Comparison of ENCODE assay signal across 2 cellular contexts in genomic region chr9:75106856-75107255, GRCh38.
TF ChIP-seq lines count a peak whose summit lies in the region.

No MANE protein-coding gene starts in this region.

TF ChIP-seq in liver, 16 proteins besides CTCF, POLR2A, EP300 and RAD21:
- TF ChIP-seq EGR1 (IDR thresholded peaks at IDR 0.05; ENCODE audit: low read depth in 2 of 2) = no peak
- TF ChIP-seq NR2F2 (IDR thresholded peaks at IDR 0.05) = peak; percentile 67

TF ChIP-seq in HepG2, 621 proteins besides CTCF, POLR2A, EP300 and RAD21:
- TF ChIP-seq RBAK (CRISPR knock-in tag; IDR thresholded peaks at IDR 0.05) (no peak), ZNF605 (CRISPR knock-in tag; IDR thresholded peaks at IDR 0.05) (no peak), MLX (CRISPR knock-in tag; IDR thresholded peaks at IDR 0.05) (no peak), PREB (CRISPR knock-in tag; IDR thresholded peaks at IDR 0.05) (no peak), DRAP1 (CRISPR knock-in tag; IDR thresholded peaks at IDR 0.05) (no peak), ATF7 (IDR thresholded peaks at IDR 0.05) (no peak), ATF7 (CRISPR knock-in tag; IDR thresholded peaks at IDR 0.05) (no peak), CENPT (CRISPR knock-in tag; IDR thresholded peaks at IDR 0.05; ENCODE audit: low read depth) (no peak), FOSL1 (CRISPR knock-in tag; IDR thresholded peaks at IDR 0.05; ENCODE audit: borderline replicate concordance) (no peak), MXI1 (IDR thresholded peaks at IDR 0.05; ENCODE audit: borderline replicate concordance, low read depth, low read length) (no peak), ZSCAN9 (CRISPR knock-in tag; IDR thresholded peaks at IDR 0.05; ENCODE audit: borderline replicate concordance) (no peak), FOXC1 (CRISPR knock-in tag; IDR thresholded peaks at IDR 0.05; ENCODE audit: borderline replicate concordance) (no peak), RNF219 (CRISPR knock-in tag; IDR thresholded peaks at IDR 0.05) (no peak), MLXIP (CRISPR knock-in tag; IDR thresholded peaks at IDR 0.05; ENCODE audit: borderline replicate concordance) (no peak), ZBTB40 (IDR thresholded peaks at IDR 0.05) (no peak), ZBTB40 (CRISPR knock-in tag; IDR thresholded peaks at IDR 0.05) (no peak), GZF1 (CRISPR knock-in tag; IDR thresholded peaks at IDR 0.05) (no peak), HNF4A (CRISPR knock-in tag; IDR thresholded peaks at IDR 0.05) (no peak), ZNF775 (CRISPR knock-in tag; IDR thresholded peaks at IDR 0.05; ENCODE audit: borderline replicate concordance) (no peak), ZNF614 (CRISPR knock-in tag; IDR thresholded peaks at IDR 0.05; ENCODE audit: borderline replicate concordance) (no peak)
